In genomic region chr17:51819820-51820219, GRCh38 we compare ENCODE assay signal across 18 cellular contexts.
"Had no signal": no experiment of that assay in that cellular context is flagged by ENCODE, and none has a peak within 500 bp of the region (broad histone marks: within the 10 kb centered on the region; RNA-seq: fewer than 3 reads in every experiment).

No MANE protein-coding gene starts in this region.

- H3K9me3 Mint-ChIP-seq: activated B cell treated with CpG ODN at 0.5 μM for 24 hours; activated CD4-positive, alpha-beta T cell treated with anti-CD3 and anti-CD28 coated beads, Interleukin-2, amount 10 ng/mL, durations not matched to agents 7 days and 5 days; mesothelial cell of epicardium had no signal

- H3K4me3 Mint-ChIP-seq: activated B cell treated with CpG ODN at 0.5 μM for 24 hours; activated CD4-positive, alpha-beta T cell treated with anti-CD3 and anti-CD28 coated beads, Interleukin-2, amount 10 ng/mL, durations not matched to agents 7 days and 5 days; mesothelial cell of epicardium; naive B cell had no signal

- H3K4me1 Mint-ChIP-seq: activated B cell treated with CpG ODN at 0.5 μM for 24 hours; activated CD4-positive, alpha-beta T cell treated with anti-CD3 and anti-CD28 coated beads, Interleukin-2, amount 10 ng/mL, durations not matched to agents 7 days and 5 days; mesothelial cell of epicardium; naive B cell had no signal

- ATAC-seq: gastroesophageal sphincter, SK-N-SH treated with all-trans-retinoic acid at 6 μM for 48 hours had no signal

- H3K27ac Mint-ChIP-seq: activated B cell treated with CpG ODN at 0.5 μM for 24 hours; activated CD4-positive, alpha-beta T cell treated with anti-CD3 and anti-CD28 coated beads, Interleukin-2, amount 10 ng/mL, durations not matched to agents 7 days and 5 days; mesothelial cell of epicardium; naive B cell had no signal

- H3K36me3 Mint-ChIP-seq: mesothelial cell of epicardium, naive B cell had no signal

- H3K27me3 Mint-ChIP-seq: activated B cell treated with CpG ODN at 0.5 μM for 24 hours had no signal

- DNase-seq: activated B cell treated with CpG ODN at 0.5 μM for 24 hours; activated CD4-positive, alpha-beta T cell treated with anti-CD3 and anti-CD28 coated beads, Interleukin-2, amount 10 ng/mL, durations not matched to agents 7 days and 5 days; activated naive CD4-positive, alpha-beta T cell; activated T-cell treated with anti-CD3 and anti-CD28 coated beads for 4 hours; amniotic stem cell; brain microvascular endothelial cell; dorsolateral prefrontal cortex; effector memory CD4-positive, alpha-beta T cell; erythroblast; kidney; left colon; naive B cell; nucleus accumbens; stimulated activated CD4-positive, alpha-beta T cell treated with anti-CD3 and anti-CD28 coated beads, Interleukin-2, amount 100 ng/mL, for 24 hours; stimulated activated naive CD4-positive, alpha-beta T cell had no signal
